24 cellular contexts compared by ENCODE assay signal in genomic region chr12:68828669-68829068, GRCh38. TPM values are rescaled to one million over a fixed set of nuclear protein-coding genes. Genes with fewer than 3 reads are reported as not detected.
DNase-seq lines count a peak whose midpoint lies in the region; ATAC-seq and TF ChIP-seq lines count a peak whose summit lies in the region.
"Had no signal": no experiment of that assay in that cellular context is flagged by ENCODE, and none has a peak within 500 bp of the region (broad histone marks: within the 10 kb centered on the region; RNA-seq: fewer than 3 reads in every experiment).

No MANE protein-coding gene starts in this region.

- H3K9me3 ChIP-seq in SK-N-SH = no peaks in the 10 kb centered on the region
- H3K9me3 ChIP-seq in GM23248 (ENCODE audit: low read depth) = no peaks in the 10 kb centered on the region

- H4K20me1 ChIP-seq in SK-N-SH (ENCODE audit: insufficient read depth) = peaks cover 94% of the 10 kb centered on the region
- H4K20me1 ChIP-seq in GM23248 (ENCODE audit: insufficient read depth) = no peaks in the 10 kb centered on the region

- in situ Hi-C loops in GM23248 (cut with MboI) = no loop called here

- H3K4me3 Mint-ChIP-seq in progenitor cell of endocrine pancreas (ENCODE audit: low read depth) = no peak overlapping the region
- H3K4me3 Mint-ChIP-seq: B cell, GM23338 had no signal

- no peaks in the 10 kb centered on the region for H3K9me2 ChIP-seq in SK-N-SH
- H3K9me2 ChIP-seq in GM23248 (ENCODE audit: insufficient read depth) = no peaks in the 10 kb centered on the region

- H3F3A ChIP-seq in SK-N-SH (replicated peaks; ENCODE audit: insufficient read depth) = peaks cover 75% of the 10 kb centered on the region
- peaks cover 72% of the 10 kb centered on the region for H3F3A ChIP-seq in GM23248 (ENCODE audit: insufficient read depth)

- H3K9ac ChIP-seq in SK-N-SH (0 out of 2 replicates have a peak overlapping the region, but pooled peaks have one; percentile 2), GM23248 (no peak overlapping the region)
- H3K9ac ChIP-seq: KMS-11 had no signal

- DNase-seq in SK-N-SH (no peak), GM23248 (no peak), epithelial cell of prostate (ENCODE audit: low read depth, low spot score) (no peak), progenitor cell of endocrine pancreas (ENCODE audit: low spot score, unreplicated experiment) (no peak), nucleus accumbens (lab: John Stamatoyannopoulos, UW) (no peak)
- DNase-seq: COR-L47, DMS 273 treated with DMSO at 0.1 percent for 48 hours, DND-41, HCEC 1CT, NCI-H1417, NCI-H187, NCI-H2107, NCI-H2227 treated with DMSO at 0.1 percent for 48 hours, NCI-H510A treated with DMSO at 0.1 percent for 48 hours, NCI-H82, OCI-M1, Right ventricle myocardium superior had no signal

- WGBS in SK-N-SH (ENCODE audit: low lambda C conversion rate) = 96% methylated on average over 7 of the region's 7 CpGs
- WGBS in GM23248 (ENCODE audit: low coverage in 1 of 2, low lambda C conversion rate in 2 of 2, missing lambda C conversion rate in 2 of 2), 2 experiments = 97 to 100% methylated on average over 7 of the region's 7 CpGs

- TF ChIP-seq EP300 in SK-N-SH (IDR thresholded peaks at IDR 0.05; ENCODE audit: borderline replicate concordance in 1 of 2, low read depth in 1 of 2, low read length in 1 of 2) = no peak

- H3K4me1 Mint-ChIP-seq in progenitor cell of endocrine pancreas (ENCODE audit: low read depth) = no peaks in the 10 kb centered on the region

- H3K36me3 ChIP-seq in SK-N-SH (replicated peaks in 1 of 2; ENCODE audit: control insufficient read depth in 1 of 2, insufficient read depth in 2 of 2, low read length in 1 of 2) = peaks cover 63 to 92% of the 10 kb centered on the region in 2 experiments
- H3K36me3 ChIP-seq in GM23248 (ENCODE audit: low read depth) = peaks cover 86% of the 10 kb centered on the region

- H2AFZ ChIP-seq in SK-N-SH (ENCODE audit: low read depth) = no peak overlapping the region
- H2AFZ ChIP-seq in GM23248 = no peak overlapping the region
- H2AFZ ChIP-seq: GM23338 had no signal

- H3K27ac Mint-ChIP-seq in progenitor cell of endocrine pancreas = peak overlapping the region; percentile 19
- H3K27ac Mint-ChIP-seq: B cell, GM23338 had no signal

- POLR2A ChIA-PET in SK-N-SH (lab: Yijun Ruan, JAX) = no interaction called here

- no peaks in the 10 kb centered on the region for H3K4me1 ChIP-seq in SK-N-SH (ENCODE audit: control insufficient read depth in 1 of 2, insufficient read depth in 2 of 2, low read depth in 1 of 2, low read length in 1 of 2)
- H3K4me1 ChIP-seq in GM23248 (ENCODE audit: insufficient read depth) = peaks cover 11% of the 10 kb centered on the region; the same call in 1 of the 2 replicates

- H3K79me2 ChIP-seq in SK-N-SH (ENCODE audit: insufficient read depth) = peaks cover 76% of the 10 kb centered on the region
- H3K79me2 ChIP-seq in GM23248 (ENCODE audit: insufficient read depth) = peaks cover 91% of the 10 kb centered on the region

- no peak for TF ChIP-seq RAD21 in SK-N-SH (IDR thresholded peaks at IDR 0.05; ENCODE audit: low read length)

- H3K36me3 Mint-ChIP-seq in progenitor cell of endocrine pancreas (ENCODE audit: insufficient read depth) = peaks cover 35% of the 10 kb centered on the region

- H3K4me2 ChIP-seq in SK-N-SH = no peak overlapping the region
- no peak overlapping the region for H3K4me2 ChIP-seq in GM23248 (ENCODE audit: unreplicated experiment)
- H3K4me2 ChIP-seq: GM23338, KMS-11 had no signal

- TF ChIP-seq CTCF in SK-N-SH (IDR thresholded peaks at IDR 0.05) = no peak
- no peak for TF ChIP-seq CTCF in progenitor cell of endocrine pancreas (IDR thresholded peaks at IDR 0.05; ENCODE audit: unreplicated experiment)

- H3K27ac ChIP-seq in SK-N-SH (ENCODE audit: low read depth in 2 of 2, low read length in 1 of 2) (peak overlapping the region in 1 of 2 experiments; percentile 31; a peak in 1 of 4 replicates), GM23248 (peak overlapping the region; percentile 62), epithelial cell of prostate (peak overlapping the region; percentile 53)
- H3K27ac ChIP-seq: 22Rv1, KMS-11 had no signal

- no peak overlapping the region for H3K4me3 ChIP-seq in SK-N-SH (ENCODE audit: low read depth in 2 of 2, low read length in 1 of 2)
- H3K4me3 ChIP-seq in GM23248 = no peak overlapping the region
- H3K4me3 ChIP-seq: GM23338 had no signal

- ATAC-seq in SK-N-SH treated with all-trans-retinoic acid at 6 μM for 48 hours (no peak), GM18909 (IDR thresholded peaks at IDR 0.05; ENCODE audit: poor library complexity, unreplicated experiment) (no peak), HG02938 (IDR thresholded peaks at IDR 0.05; ENCODE audit: unreplicated experiment) (no peak)
- ATAC-seq: GM23338 had no signal

- H3K9me3 Mint-ChIP-seq in progenitor cell of endocrine pancreas (ENCODE audit: low read depth) = no peaks in the 10 kb centered on the region
- H3K9me3 Mint-ChIP-seq: GM23338 had no signal

- H3K27me3 Mint-ChIP-seq in progenitor cell of endocrine pancreas = no peaks in the 10 kb centered on the region
- H3K27me3 Mint-ChIP-seq: B cell had no signal

- H3K27me3 ChIP-seq in SK-N-SH (ENCODE audit: insufficient read depth) (no peaks in the 10 kb centered on the region), GM23248 (replicated peaks; ENCODE audit: insufficient read depth) (no peaks in the 10 kb centered on the region)

- CTCF ChIA-PET in SK-N-SH (lab: Yijun Ruan, JAX) = interaction anchor here (1.0 kb wide), 2 partner anchors 12 to 16 kb away, joined by 3 to 4 read pairs; no protein-coding TSS in a partner anchor

TF ChIP-seq in SK-N-SH, 30 proteins besides CTCF, POLR2A, EP300 and RAD21:
- TF ChIP-seq RCOR1 (IDR thresholded peaks at IDR 0.05; ENCODE audit: low read length) (no peak), FOXJ3 (CRISPR knock-in tag; IDR thresholded peaks at IDR 0.05) (no peak)

TF ChIP-seq in SK-N-SH treated with all-trans-retinoic acid at 6 μM for 48 hours, 23 proteins besides CTCF, POLR2A, EP300 and RAD21:
- TF ChIP-seq RARB (CRISPR knock-in tag; IDR thresholded peaks at IDR 0.05) = no peak
- no peak for TF ChIP-seq GLIS3 (CRISPR knock-in tag; IDR thresholded peaks at IDR 0.05)
- no peak for TF ChIP-seq PATZ1 (CRISPR knock-in tag; IDR thresholded peaks at IDR 0.05; ENCODE audit: borderline replicate concordance)
- no peak for TF ChIP-seq OSR1 (CRISPR knock-in tag; IDR thresholded peaks at IDR 0.05)
- TF ChIP-seq TSHZ2 (CRISPR knock-in tag; IDR thresholded peaks at IDR 0.05) = no peak
- TF ChIP-seq TOX (CRISPR knock-in tag; IDR thresholded peaks at IDR 0.05; ENCODE audit: borderline replicate concordance) = no peak
- no peak for TF ChIP-seq CSDC2 (CRISPR knock-in tag; IDR thresholded peaks at IDR 0.05)

RNA-seq across cellular contexts. Expression of gene MDM2, which starts 20.7 kb away (rescaled TPM):
- polyA plus RNA-seq in SK-N-SH (2012; rRNA removed) = 16.9 and 21.5 TPM in 2 replicates
- polyA plus RNA-seq in SK-N-SH (2012; cell fraction: cytosol; rRNA removed) = 17.7 and 37.8 TPM in 2 replicates
- polyA plus RNA-seq in SK-N-SH (2012; cell fraction: nucleus; rRNA removed) = 60.1 and 67.7 TPM in 2 replicates
- total RNA-seq in GM23248 (2014; rRNA removed; shearing (Covaris generic)) = 111 and 156 TPM in 2 replicates
- 71.4 and 80.4 TPM in 2 replicates for polyA plus RNA-seq in GM23248 (2016; fragmentation: Nextera tagmentation; extraction: Ambion mirVana)
- 153 and 159 TPM in 2 replicates for total RNA-seq in progenitor cell of endocrine pancreas
